12 cellular contexts compared by ENCODE assay signal in the genomic region with DNA sequence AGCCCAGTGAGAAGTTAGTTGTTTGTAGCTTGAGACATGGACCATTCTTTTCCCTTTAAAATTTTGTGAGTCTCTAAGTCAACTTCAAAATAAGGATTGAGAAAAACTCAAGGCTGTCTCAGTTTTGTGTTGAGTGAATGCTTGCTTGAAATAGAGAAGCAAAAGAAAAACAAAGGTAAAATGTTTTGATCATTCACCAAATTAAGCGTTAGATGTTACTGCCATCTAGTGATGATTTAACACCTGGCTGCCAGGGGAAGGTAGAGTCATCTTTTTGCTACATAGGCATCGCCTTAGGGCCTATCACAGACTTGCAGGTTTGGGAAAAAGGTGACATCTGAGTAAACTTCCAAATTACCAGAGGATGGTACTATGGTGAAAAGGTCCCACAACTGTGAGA.
DNase-seq lines count a peak whose midpoint lies in the region; ATAC-seq, FAIRE-seq and TF ChIP-seq lines count a peak whose summit lies in the region.
"Had no signal": no experiment of that assay in that cellular context is flagged by ENCODE, and none has a peak within 500 bp of the region (broad histone marks: within the 10 kb centered on the region; RNA-seq: fewer than 3 reads in every experiment).

No MANE protein-coding gene starts in this region.

- no peak overlapping the region for H3K4me3 ChIP-seq in OCI-LY3 (ENCODE audit: low read length)
- H3K4me3 ChIP-seq in hepatocyte = no peak overlapping the region
- no peak overlapping the region for H3K4me3 ChIP-seq in vagina
- no peak overlapping the region for H3K4me3 ChIP-seq in uterus
- H3K4me3 ChIP-seq: upper lobe of left lung had no signal

- H3K27ac ChIP-seq in OCI-LY3 (ENCODE audit: low read length) (no peak overlapping the region), hepatocyte (no peak overlapping the region), vagina (no peak overlapping the region), uterus (no peak overlapping the region)
- H3K27ac ChIP-seq: upper lobe of left lung had no signal

- no peak for TF ChIP-seq POLR2A in vagina (IDR thresholded peaks at IDR 0.05)
- TF ChIP-seq POLR2A in uterus (IDR thresholded peaks at IDR 0.05) = no peak

- H2AFZ ChIP-seq in OCI-LY3 (ENCODE audit: low read depth, low read length) (no peak overlapping the region), hepatocyte (no peak overlapping the region)

- DNase-seq in COR-L47 (lab: John Stamatoyannopoulos, UW) (peak; percentile 16), GM18507 (ENCODE audit: extremely low spot score, insufficient read length, low read depth) (no peak), hepatocyte (ENCODE audit: low spot score) (no peak), vagina (ENCODE audit: extremely low spot score in 2 of 2) (no peak), uterus (no peak)
- DNase-seq: activated CD4-positive, alpha-beta T cell treated with anti-CD3 and anti-CD28 coated beads for 1 hour; naive thymus-derived CD4-positive, alpha-beta T cell; NCI-H226; upper lobe of left lung had no signal

- H3K79me2 ChIP-seq in OCI-LY3 (ENCODE audit: low read length) = no peaks in the 10 kb centered on the region
- H3K79me2 ChIP-seq in hepatocyte = no peaks in the 10 kb centered on the region

- H3K4me1 ChIP-seq in OCI-LY3 (ENCODE audit: low read length) = no peaks in the 10 kb centered on the region
- no peaks in the 10 kb centered on the region for H3K4me1 ChIP-seq in hepatocyte (ENCODE audit: insufficient read depth)
- H3K4me1 ChIP-seq in vagina = no peaks in the 10 kb centered on the region
- no peaks in the 10 kb centered on the region for H3K4me1 ChIP-seq in uterus
- H3K4me1 ChIP-seq: upper lobe of left lung had no signal

- no peak overlapping the region for H3K9ac ChIP-seq in OCI-LY3 (ENCODE audit: low read length)

- H3K36me3 ChIP-seq in OCI-LY3 (replicated peaks; ENCODE audit: low read depth, low read length) (no peaks in the 10 kb centered on the region), hepatocyte (replicated peaks; ENCODE audit: insufficient read depth, low read depth) (no peaks in the 10 kb centered on the region), vagina (no peaks in the 10 kb centered on the region), uterus (no peaks in the 10 kb centered on the region)
- H3K36me3 ChIP-seq: upper lobe of left lung had no signal

- ATAC-seq in HG03342 (IDR thresholded peaks at IDR 0.05; ENCODE audit: unreplicated experiment) (no peak), GM21717 (IDR thresholded peaks at IDR 0.05; ENCODE audit: unreplicated experiment) (no peak)
- ATAC-seq: naive thymus-derived CD4-positive, alpha-beta T cell had no signal

- H3K27me3 ChIP-seq in OCI-LY3 (ENCODE audit: low read depth, low read length) (peaks cover 51% of the 10 kb centered on the region), hepatocyte (no peaks in the 10 kb centered on the region), vagina (no peaks in the 10 kb centered on the region), uterus (no peaks in the 10 kb centered on the region)
- H3K27me3 ChIP-seq: upper lobe of left lung had no signal

- H4K20me1 ChIP-seq in OCI-LY3 (ENCODE audit: insufficient read depth, low read length) (no peaks in the 10 kb centered on the region), hepatocyte (ENCODE audit: insufficient read depth, poor library complexity, severe bottlenecking) (no peaks in the 10 kb centered on the region)

- peak; percentile 56 for TF ChIP-seq CTCF in OCI-LY3 (IDR thresholded peaks at IDR 0.05; ENCODE audit: low read depth, low read length)
- peak; percentile 38 for TF ChIP-seq CTCF in hepatocyte (IDR thresholded peaks at IDR 0.05; ENCODE audit: poor library complexity)
- no peak for TF ChIP-seq CTCF in vagina (IDR thresholded peaks at IDR 0.05)
- TF ChIP-seq CTCF in uterus (IDR thresholded peaks at IDR 0.05) = peak in 1 of 4 experiments; percentile 9

- intact Hi-C loops in vagina (cut with DNase I) (no loop called here), uterus (cut with DNase I; ENCODE audit: low total_unique reads) (no loop called here)

- H3K9me3 ChIP-seq in OCI-LY3 (ENCODE audit: insufficient read depth, low read length) (no peaks in the 10 kb centered on the region), hepatocyte (ENCODE audit: low read depth) (no peaks in the 10 kb centered on the region), vagina (no peaks in the 10 kb centered on the region), uterus (no peaks in the 10 kb centered on the region)

- H3K4me2 ChIP-seq in OCI-LY3 (ENCODE audit: low read length) = no peak overlapping the region
- no peak overlapping the region for H3K4me2 ChIP-seq in hepatocyte

- 51% methylated on average over 2 of the region's 2 CpGs for WGBS in hepatocyte (ENCODE audit: low lambda C conversion rate, missing lambda C conversion rate)

- peak; percentile 5 for FAIRE-seq in GM18507 (lab: Jason Lieb, UNC)

- no peaks in the 10 kb centered on the region for H3K9me2 ChIP-seq in hepatocyte (replicated peaks; ENCODE audit: insufficient read depth)

Comparison
In these comparisons a context has a peak if more than half of its experiments do, and no peak if none do; other contexts are left out.
1. CTCF ChIP-seq: peak in OCI-LY3 (single experiment) and hepatocyte (single experiment); none in vagina (0 of 3).